In genomic region chr12:19546611-19547162, GRCh38 we compare ENCODE assay signal across 15 cellular contexts.
A peak's percentile ranks its signal among the peaks of the same experiment; 100 is the strongest.
DNase-seq lines count a peak whose midpoint lies in the region; ATAC-seq and TF ChIP-seq lines count a peak whose summit lies in the region.
"Had no signal": no experiment of that assay in that cellular context is flagged by ENCODE, and none has a peak within 500 bp of the region (broad histone marks: within the 10 kb centered on the region; RNA-seq: fewer than 3 reads in every experiment).

No MANE protein-coding gene starts in this region.

- H3K27me3 ChIP-seq in adipocyte (replicated peaks; ENCODE audit: control insufficient read depth, insufficient read depth, low read length) (no peaks in the 10 kb centered on the region), fibroblast of lung (ENCODE audit: control insufficient read depth, insufficient read depth, low read length) (no peaks in the 10 kb centered on the region), muscle layer of colon (ENCODE audit: control insufficient read depth in 1 of 2, insufficient read depth in 2 of 2, low read length in 2 of 2) (no peaks in the 10 kb centered on the region), tibial nerve (no peaks in the 10 kb centered on the region)

- WGBS in tibial nerve, 2 donors = 8 to 11% methylated on average over 7 of the region's 7 CpGs

- H3K36me3 ChIP-seq in adipocyte (ENCODE audit: control insufficient read depth, insufficient read depth, low read length, severe bottlenecking) (no peaks in the 10 kb centered on the region), fibroblast of lung (ENCODE audit: control insufficient read depth, insufficient read depth, low read length) (no peaks in the 10 kb centered on the region), muscle layer of colon (ENCODE audit: insufficient read depth, low read length) (no peaks in the 10 kb centered on the region), tibial nerve (no peaks in the 10 kb centered on the region)
- H3K36me3 ChIP-seq: WERI-Rb-1 had no signal

- TF ChIP-seq POLR2A in tibial nerve (IDR thresholded peaks at IDR 0.05) = no peak

- DNase-seq in adipocyte (ENCODE audit: low read depth) (peak; percentile 39), fibroblast of lung (ENCODE audit: low read depth in 2 of 2) (peak; percentile 47 to 85), tibial nerve (ENCODE audit: low spot score in 2 of 2) (peak in 1 of 2 donors; percentile 20), DMS53 (lab: John Stamatoyannopoulos, UW) (no peak), NCI-H345 treated with DMSO at 0.1 percent for 48 hours (lab: John Stamatoyannopoulos, UW; ENCODE audit: unreplicated experiment) (no peak)
- DNase-seq: activated naive CD4-positive, alpha-beta T cell treated with anti-CD3 and anti-CD28 coated beads for 36 hours; erythroblast; natural killer cell; NCI-H146; PC-9; WERI-Rb-1 had no signal

- TF ChIP-seq CTCF in fibroblast of lung (conservative IDR thresholded peaks at IDR 0.05 in 1 of 2, IDR thresholded peaks at IDR 0.05 in 1 of 2; ENCODE audit: low read depth in 1 of 2, low read length in 2 of 2) = no peak
- TF ChIP-seq CTCF in tibial nerve (IDR thresholded peaks at IDR 0.05) = no peak

- peak overlapping the region; percentile 91 for H3K9ac ChIP-seq in adipocyte (ENCODE audit: low read length)
- no peak overlapping the region for H3K9ac ChIP-seq in fibroblast of lung (ENCODE audit: insufficient read depth, low read length)
- H3K9ac ChIP-seq in muscle layer of colon (ENCODE audit: low read length) = no peak overlapping the region

- H3K27ac ChIP-seq in fibroblast of lung (ENCODE audit: insufficient read depth, low read length) (peak overlapping the region; percentile 0), muscle layer of colon (ENCODE audit: low read depth, low read length) (peak overlapping the region; percentile 64), tibial nerve (peak overlapping the region; percentile 49 to 79 (median 65))
- H3K27ac ChIP-seq: PC-9, WERI-Rb-1 had no signal

- no peaks in the 10 kb centered on the region for H4K20me1 ChIP-seq in fibroblast of lung (ENCODE audit: control insufficient read depth, extremely low read depth, insufficient read depth, low read length)

- H3K9me3 ChIP-seq in adipocyte (ENCODE audit: control insufficient read depth, low read length) (no peaks in the 10 kb centered on the region), fibroblast of lung (ENCODE audit: control insufficient read depth, insufficient read depth, low read depth, low read length) (no peaks in the 10 kb centered on the region), muscle layer of colon (ENCODE audit: low read length) (no peaks in the 10 kb centered on the region), tibial nerve (peaks cover 0 to 3% (median 0%) of the 10 kb centered on the region in 4 donors)

- no peak for ATAC-seq in GM21515 (IDR thresholded peaks at IDR 0.05; ENCODE audit: unreplicated experiment)
- ATAC-seq in GM18517 (IDR thresholded peaks at IDR 0.05; ENCODE audit: unreplicated experiment) = no peak
- ATAC-seq: HCT116, natural killer cell had no signal

- H3K79me2 ChIP-seq in fibroblast of lung (ENCODE audit: control insufficient read depth, insufficient read depth, low read length) = no peaks in the 10 kb centered on the region

- peaks cover 37% of the 10 kb centered on the region for H3K4me1 ChIP-seq in adipocyte (ENCODE audit: control insufficient read depth, insufficient read depth, low read length)
- H3K4me1 ChIP-seq in fibroblast of lung (ENCODE audit: control insufficient read depth, extremely low read depth, insufficient read depth, low read length) = peaks cover 5% of the 10 kb centered on the region
- peaks cover 15% of the 10 kb centered on the region for H3K4me1 ChIP-seq in muscle layer of colon (ENCODE audit: insufficient read depth, low read length)
- H3K4me1 ChIP-seq in tibial nerve = peaks cover 0 to 39% (median 14%) of the 10 kb centered on the region in 4 donors

- H2AFZ ChIP-seq in fibroblast of lung (ENCODE audit: low read length) = peak overlapping the region; percentile 27
- H2AFZ ChIP-seq: PC-9 had no signal

- peak overlapping the region; percentile 70 for H3K4me2 ChIP-seq in fibroblast of lung (ENCODE audit: extremely low read depth, insufficient read depth, low read length)
- H3K4me2 ChIP-seq: PC-9 had no signal

- H3K4me3 ChIP-seq in adipocyte (ENCODE audit: low read length) (peak overlapping the region; percentile 71), fibroblast of lung (replicated peaks in 1 of 4; ENCODE audit: control extremely low read depth in 1 of 4, insufficient read depth in 1 of 4, low read depth in 3 of 4, low read length in 4 of 4) (peak overlapping the region in 2 of 4 experiments; percentile 18 to 29), muscle layer of colon (ENCODE audit: low read depth in 1 of 2, low read length in 2 of 2) (peak overlapping the region in 1 of 2 donors; percentile 28), tibial nerve (peak overlapping the region in 1 of 4 donors; percentile 1)
- H3K4me3 ChIP-seq: PC-9 had no signal

- TF ChIP-seq EP300 in tibial nerve (IDR thresholded peaks at IDR 0.05) = no peak

Comparison
In these comparisons a context has a peak if more than half of its experiments do, and no peak if none do; other contexts are left out.
1. DNase-seq: peak in adipocyte (single experiment) and fibroblast of lung (2 of 2); none in DMS53 (single experiment) and NCI-H345 treated with DMSO at 0.1 percent for 48 hours (single experiment).
2. H3K27ac ChIP-seq: peak in every context shown above with its lines; median percentile 65 in tibial nerve; 64 in muscle layer of colon; 0 in fibroblast of lung.